In the genomic region with DNA sequence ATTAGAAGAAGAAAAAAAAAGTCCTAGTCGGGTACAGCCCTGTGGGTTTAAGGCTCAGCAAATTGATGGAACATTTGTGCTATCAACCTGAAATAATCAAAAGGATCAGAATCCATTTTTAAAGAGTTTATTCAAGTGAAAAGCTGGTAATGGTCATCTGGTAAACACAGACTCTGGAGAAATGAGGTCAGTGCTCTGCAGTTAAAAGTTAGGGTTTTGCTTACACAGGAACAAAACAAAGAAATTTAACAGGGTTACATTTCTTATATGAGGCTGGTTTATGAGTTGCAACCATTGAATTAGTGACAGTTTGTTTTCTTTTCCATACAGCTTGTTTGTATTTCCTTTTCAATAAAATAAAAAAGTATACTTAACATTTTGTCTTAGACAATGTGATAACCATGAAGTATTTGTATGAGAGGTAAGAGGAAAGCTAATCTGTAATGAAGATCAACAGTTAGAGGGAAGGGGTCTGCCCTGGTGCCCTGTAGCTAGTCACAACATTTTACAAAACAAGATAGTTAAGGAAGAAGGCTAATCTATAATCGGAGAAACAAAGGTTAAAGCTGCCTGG, we compare ENCODE assay signal across 29 cellular contexts.
"Had no signal": no experiment of that assay in that cellular context is flagged by ENCODE, and none has a peak within 500 bp of the region (broad histone marks: within the 10 kb centered on the region; RNA-seq: fewer than 3 reads in every experiment).

No MANE protein-coding gene starts in this region.

- H3K27ac Mint-ChIP-seq: activated CD4-positive, alpha-beta memory T cell treated with anti-CD3 and anti-CD28 coated beads for 36 hours; activated CD4-positive, alpha-beta T cell treated with anti-CD3 and anti-CD28 coated beads for 36 hours; activated CD4-positive, alpha-beta T cell treated with anti-CD3 and anti-CD28 coated beads, Interleukin-2, amount 10 ng/mL, durations not matched to agents 24 days and 14 days; activated CD8-positive, alpha-beta memory T cell treated with anti-CD3 and anti-CD28 coated beads, Interleukin-2, amount 10 ng/mL, durations not matched to agents 7 days and 5 days; activated CD8-positive, alpha-beta T cell treated with anti-CD3 and anti-CD28 coated beads, Interleukin-2, amount 10 ng/mL, durations not matched to agents 7 days and 5 days; activated naive CD8-positive, alpha-beta T cell; T-cell; T-helper 1 cell treated with Interleukin-12 subunit alpha and Interleukin-12 subunit beta and Interleukin-4 antibody, amounts not matched to agents 30 μg/mL and 1 μg/mL, for 36 hours had no signal

- H3K27ac ChIP-seq: body of pancreas, foreskin keratinocyte, gastrocnemius medialis, heart left ventricle had no signal

- H3K4me1 Mint-ChIP-seq: activated CD4-positive, alpha-beta T cell treated with anti-CD3 and anti-CD28 coated beads for 36 hours; activated CD4-positive, alpha-beta T cell treated with anti-CD3 and anti-CD28 coated beads, Interleukin-2, amount 10 ng/mL, durations not matched to agents 24 days and 14 days; activated CD8-positive, alpha-beta memory T cell treated with anti-CD3 and anti-CD28 coated beads, Interleukin-2, amount 10 ng/mL, durations not matched to agents 7 days and 5 days; T-cell had no signal

- H3K9me3 Mint-ChIP-seq: activated CD4-positive, alpha-beta memory T cell treated with anti-CD3 and anti-CD28 coated beads for 36 hours; activated CD4-positive, alpha-beta T cell treated with anti-CD3 and anti-CD28 coated beads, Interleukin-2, amount 10 ng/mL, durations not matched to agents 24 days and 14 days; T-cell; T-helper 1 cell treated with Interleukin-12 subunit alpha and Interleukin-12 subunit beta and Interleukin-4 antibody, amounts not matched to agents 30 μg/mL and 1 μg/mL, for 36 hours had no signal

- H3K9me3 ChIP-seq: body of pancreas, gastrocnemius medialis, heart left ventricle had no signal

- H3K27me3 Mint-ChIP-seq: activated CD4-positive, alpha-beta memory T cell treated with anti-CD3 and anti-CD28 coated beads for 36 hours; activated naive CD8-positive, alpha-beta T cell had no signal

- H3K4me3 Mint-ChIP-seq: activated CD4-positive, alpha-beta memory T cell treated with anti-CD3 and anti-CD28 coated beads for 36 hours; activated CD4-positive, alpha-beta T cell treated with anti-CD3 and anti-CD28 coated beads for 36 hours; activated CD4-positive, alpha-beta T cell treated with anti-CD3 and anti-CD28 coated beads, Interleukin-2, amount 10 ng/mL, durations not matched to agents 24 days and 14 days; activated CD8-positive, alpha-beta memory T cell treated with anti-CD3 and anti-CD28 coated beads, Interleukin-2, amount 10 ng/mL, durations not matched to agents 7 days and 5 days; activated CD8-positive, alpha-beta T cell treated with anti-CD3 and anti-CD28 coated beads, Interleukin-2, amount 10 ng/mL, durations not matched to agents 7 days and 5 days; activated naive CD8-positive, alpha-beta T cell; T-cell; T-helper 1 cell treated with Interleukin-12 subunit alpha and Interleukin-12 subunit beta and Interleukin-4 antibody, amounts not matched to agents 30 μg/mL and 1 μg/mL, for 36 hours had no signal

- H3K36me3 ChIP-seq: gastrocnemius medialis, heart left ventricle had no signal

- H3K27me3 ChIP-seq: body of pancreas, gastrocnemius medialis, heart left ventricle had no signal

- FAIRE-seq: colon had no signal

- H3K36me3 Mint-ChIP-seq: activated CD4-positive, alpha-beta memory T cell treated with anti-CD3 and anti-CD28 coated beads for 36 hours; activated CD8-positive, alpha-beta memory T cell treated with anti-CD3 and anti-CD28 coated beads, Interleukin-2, amount 10 ng/mL, durations not matched to agents 7 days and 5 days; activated naive CD8-positive, alpha-beta T cell; T-cell had no signal

- DNase-seq: activated CD4-positive, alpha-beta memory T cell treated with anti-CD3 and anti-CD28 coated beads for 36 hours; activated CD4-positive, alpha-beta T cell treated with anti-CD3 and anti-CD28 coated beads for 36 hours; activated CD4-positive, alpha-beta T cell treated with anti-CD3 and anti-CD28 coated beads, Interleukin-2, amount 10 ng/mL, durations not matched to agents 24 days and 14 days; activated CD4-positive, CD25-positive, alpha-beta regulatory T cell; activated CD4-positive, CD25-positive, alpha-beta regulatory T cell treated with anti-CD3 and anti-CD28 coated beads, Interleukin-2, amount 50 U/mL, for 72 hours; activated CD8-positive, alpha-beta memory T cell treated with anti-CD3 and anti-CD28 coated beads, Interleukin-2, amount 10 ng/mL, durations not matched to agents 7 days and 5 days; activated CD8-positive, alpha-beta memory T cell treated with anti-CD3 and anti-CD28 coated beads, Interleukin-2, amount 50 U/mL, for 4 hours; activated CD8-positive, alpha-beta T cell treated with anti-CD3 and anti-CD28 coated beads, Interleukin-2, amount 10 ng/mL, durations not matched to agents 7 days and 5 days; activated gamma-delta T cell; activated naive CD4-positive, alpha-beta T cell treated with anti-CD3 and anti-CD28 coated beads, Interleukin-2, amount 50 U/mL, for 16 hours; activated naive CD4-positive, alpha-beta T cell treated with Interleukin-2 at 50 U/mL for 16 hours; activated T-cell treated with anti-CD3 and anti-CD28 coated beads, Interleukin-2, amount 50 U/mL, for 1 hour; activated T-cell treated with anti-CD3 and anti-CD28 coated beads, Interleukin-2, amount 50 U/mL, for 48 hours; amygdala; aorta; body of pancreas; caudate nucleus; effector CD8-positive, alpha-beta T cell; foreskin keratinocyte; gastrocnemius medialis; glutamatergic neuron; heart left ventricle; SW 1271; T-cell; T1000 had no signal

- ATAC-seq: activated CD4-positive, alpha-beta T cell treated with anti-CD3 and anti-CD28 coated beads for 36 hours; activated CD8-positive, alpha-beta memory T cell treated with anti-CD3 and anti-CD28 coated beads, Interleukin-2, amount 10 ng/mL, durations not matched to agents 7 days and 5 days; activated CD8-positive, alpha-beta T cell treated with anti-CD3 and anti-CD28 coated beads, Interleukin-2, amount 10 ng/mL, durations not matched to agents 7 days and 5 days; body of pancreas; esophagus mucosa; foreskin keratinocyte; gastrocnemius medialis; heart left ventricle; T-cell had no signal

- H3K4me3 ChIP-seq: body of pancreas, gastrocnemius medialis, heart left ventricle had no signal

- H3K4me1 ChIP-seq: foreskin keratinocyte, gastrocnemius medialis had no signal
